Comparison of ENCODE assay signal across 11 cellular contexts in genomic region chr11:133795088-133795487, GRCh38. TPM values are rescaled to one million over a fixed set of nuclear protein-coding genes. Genes with fewer than 3 reads are reported as not detected.
"Had no signal": no experiment of that assay in that cellular context is flagged by ENCODE, and none has a peak within 500 bp of the region (broad histone marks: within the 10 kb centered on the region; RNA-seq: fewer than 3 reads in every experiment).

No MANE protein-coding gene starts in this region.

- H3K4me3 ChIP-seq: K562 had no signal

- H3K9ac ChIP-seq: KMS-11 had no signal

- ATAC-seq: HepG2, K562 had no signal

- H3K27ac ChIP-seq: HL-60, KMS-11 had no signal

- H3K4me2 ChIP-seq: KMS-11 had no signal

- DNase-seq: IMR-90, KBM-7, KG1 had no signal

- FAIRE-seq: HepG2, HTR-8/SVneo, K562 had no signal

RNA-seq across cellular contexts. Expression of gene SPATA19, which starts 50.2 kb away (rescaled TPM):
- total RNA-seq: HepG2, HT-29, HT1080, IMR-90, K562 had no signal
- polyA plus RNA-seq: HepG2, IgD-negative memory B cell, IMR-90, K562 had no signal
